Comparison of ENCODE assay signal across 7 cellular contexts in the genomic region with DNA sequence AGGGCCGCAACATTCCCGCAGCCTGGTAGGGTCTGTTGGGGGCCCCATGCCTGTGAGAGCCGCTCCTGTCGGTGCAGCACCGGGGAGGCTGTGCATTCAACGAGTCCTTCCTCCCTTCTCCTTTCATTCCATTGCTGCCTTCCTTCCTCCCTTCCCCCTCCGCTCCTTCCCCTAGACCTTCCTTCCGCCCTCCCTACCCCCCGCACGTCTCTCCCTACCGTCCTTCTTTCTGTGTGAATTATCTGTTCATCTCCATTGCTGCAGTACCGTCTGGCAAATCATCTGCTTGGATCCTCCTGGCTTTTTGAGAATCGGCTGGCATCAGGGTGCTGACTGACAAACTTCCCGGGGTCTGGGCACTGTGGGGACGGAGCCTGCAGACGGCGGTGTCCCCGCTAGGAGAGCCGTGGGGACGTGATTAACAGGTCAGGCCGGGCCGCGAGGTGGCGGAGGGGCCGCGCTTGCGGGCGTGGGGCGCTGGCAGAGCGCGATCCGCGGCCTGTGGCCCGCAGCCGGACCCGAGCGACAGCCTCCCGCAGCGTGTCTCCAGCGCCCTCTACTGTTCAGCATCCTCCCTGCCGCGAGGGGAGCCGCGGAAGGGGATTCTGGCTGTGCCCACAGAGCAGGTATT. TPM values are rescaled to one million over a fixed set of nuclear protein-coding genes. Genes with fewer than 3 reads are reported as not detected.
DNase-seq lines count a peak whose midpoint lies in the region; ATAC-seq and TF ChIP-seq lines count a peak whose summit lies in the region.
"Not testable (repeated sequence)": the region's sequence is repeated elsewhere in the genome, so short reads cannot be mapped to it uniquely, and the experiment has no call there.

No MANE protein-coding gene starts in this region.

- H3K4me3 ChIP-seq in colonic mucosa (peak overlapping the region; percentile 23), iPS-15b (ENCODE audit: low read depth, low read length) (peak overlapping the region; percentile 41), ovary (peak overlapping the region; percentile 29)

- not testable (repeated sequence) for TF ChIP-seq CTCF in colonic mucosa (IDR thresholded peaks at IDR 0.05); ovary (IDR thresholded peaks at IDR 0.05)

- H3K27me3 ChIP-seq in colonic mucosa; iPS-15b (ENCODE audit: control insufficient read depth, insufficient read depth, low read length); ovary: not testable (repeated sequence)

- peak; percentile 72 for DNase-seq in activated CD8-positive, alpha-beta memory T cell treated with anti-CD3 and anti-CD28 coated beads for 24 hours
- not testable (repeated sequence) for DNase-seq in colonic mucosa
- peak in 3 of 5 donors; percentile 14 to 49 (median 34) for DNase-seq in ovary

- not testable (repeated sequence) for H3K27ac ChIP-seq in colonic mucosa, ovary

- not testable (repeated sequence) for H3K4me1 ChIP-seq in colonic mucosa; iPS-15b (ENCODE audit: control insufficient read depth, insufficient read depth, low read length); ovary (ENCODE audit: insufficient read depth)

- TF ChIP-seq POLR2A in ovary (IDR thresholded peaks at IDR 0.05), result not testable (repeated sequence)

- intact Hi-C loops in colonic mucosa (cut with DNase I); ovary (cut with DNase I): not testable (repeated sequence)

- H3K9ac ChIP-seq in colonic mucosa (ENCODE audit: low read depth in 2 of 2, low read length in 2 of 2); iPS-15b (ENCODE audit: low read depth, low read length): not testable (repeated sequence)

- 0% methylated on average over 9 to 21 of the region's 44 CpGs for WGBS in ovary, 3 donors

- H3K9me3 ChIP-seq in colonic mucosa; iPS-15b (ENCODE audit: control insufficient read depth, insufficient read depth, low read length); ovary: not testable (repeated sequence)

- TF ChIP-seq EP300 in ovary (IDR thresholded peaks at IDR 0.05), result not testable (repeated sequence)

- ATAC-seq in GM18870 (IDR thresholded peaks at IDR 0.05; ENCODE audit: unreplicated experiment) (peak; percentile 52), HG02571 (IDR thresholded peaks at IDR 0.05; ENCODE audit: unreplicated experiment) (peak; percentile 81), HG03571 (IDR thresholded peaks at IDR 0.05; ENCODE audit: unreplicated experiment) (peak; percentile 89)

- H3K36me3 ChIP-seq in colonic mucosa; iPS-15b (ENCODE audit: control insufficient read depth, insufficient read depth, low read length); ovary: not testable (repeated sequence)

RNA-seq across cellular contexts. Expression of gene SYT15, which starts 18.8 kb away (rescaled TPM):
- total RNA-seq in colonic mucosa (1 to 10 TPM in 1 of 2 donors, under 1 TPM in 1; 0.62 to 1.2 TPM), ovary (1 to 10 TPM in 6 of 7 donors, under 1 TPM in 1; 0.24 to 5.3 (median 3.2) TPM)
- polyA plus RNA-seq in ovary, result 1 to 10 TPM; 1.2 to 4.6 TPM

RNA-seq across cellular contexts. Expression of gene GPRIN2, which starts 41.3 kb away (rescaled TPM):
- total RNA-seq in colonic mucosa (10 to 100 TPM; 32.3 to 34.4 TPM), ovary (1 to 10 TPM in 1 of 7 donors, under 1 TPM in 3, not detected in 3; 0.27 to 2.4 (median 0.78) TPM)
- under 1 TPM in 1 of 2 donors, not detected in 1; 0.22 TPM for polyA plus RNA-seq in ovary

Comparison
In these comparisons a context has a peak if more than half of its experiments do, and no peak if none do; other contexts are left out.
1. RNA of gene GPRIN2, which starts 41.3 kb away (total RNA-seq): 32.3 to 34.4 TPM in colonic mucosa; 0.27 to 2.4 TPM in ovary; every median in the first group is over 4 times any median in the second.
2. Peak in every context shown above with its lines, with median percentiles within 50 percentile points of each other: ATAC-seq and H3K4me3 ChIP-seq.